Comparison of ENCODE assay signal across 11 cellular contexts in the genomic region with DNA sequence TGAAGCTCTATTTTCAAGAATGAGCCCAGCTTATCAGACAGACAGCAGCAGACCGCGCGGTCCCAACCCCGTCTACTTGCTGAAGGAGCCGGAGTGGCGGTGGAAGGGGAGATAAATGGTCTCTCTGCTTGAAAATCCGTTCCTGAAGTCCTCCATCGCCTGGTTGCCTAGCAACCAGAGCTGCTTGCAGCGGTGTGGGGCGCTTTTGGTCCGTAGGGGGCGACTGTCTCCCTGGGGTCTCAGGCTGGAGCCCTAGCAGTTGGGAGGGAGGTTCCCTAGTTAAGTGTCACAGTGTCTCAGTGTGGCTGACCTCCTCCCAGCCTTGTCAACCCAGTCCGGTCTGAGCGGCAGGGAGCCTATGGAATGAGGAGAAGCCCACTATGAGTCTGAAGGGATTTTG. TPM values are rescaled to one million over a fixed set of nuclear protein-coding genes. Genes with fewer than 3 reads are reported as not detected.
A peak's percentile ranks its signal among the peaks of the same experiment; 100 is the strongest.
DNase-seq lines count a peak whose midpoint lies in the region; ATAC-seq and TF ChIP-seq lines count a peak whose summit lies in the region.
"Had no signal": no experiment of that assay in that cellular context is flagged by ENCODE, and none has a peak within 500 bp of the region (broad histone marks: within the 10 kb centered on the region; RNA-seq: fewer than 3 reads in every experiment).

No MANE protein-coding gene starts in this region.

- no peak for ATAC-seq in GM19463 (IDR thresholded peaks at IDR 0.05; ENCODE audit: unreplicated experiment)
- ATAC-seq: effector memory CD8-positive, alpha-beta T cell had no signal

- peaks cover 18% of the 10 kb centered on the region for H3K27me3 Mint-ChIP-seq in activated CD4-positive, alpha-beta T cell treated with anti-CD3 and anti-CD28 coated beads, Interleukin-2, amount 10 ng/mL, durations not matched to agents 24 days and 14 days
- H3K27me3 Mint-ChIP-seq in activated CD4-positive, alpha-beta T cell treated with anti-CD3 and anti-CD28 coated beads, Interleukin-2, amount 10 ng/mL, durations not matched to agents 7 days and 5 days = peaks cover 31% of the 10 kb centered on the region
- H3K27me3 Mint-ChIP-seq in brain (peaks cover 11% of the 10 kb centered on the region), progenitor cell of endocrine pancreas (peaks cover 14% of the 10 kb centered on the region)
- H3K27me3 Mint-ChIP-seq: effector memory CD8-positive, alpha-beta T cell had no signal

- CTCF ChIA-PET in activated CD4-positive, alpha-beta T cell treated with anti-CD3 and anti-CD28 coated beads, Interleukin-2, amount 10 ng/mL, durations not matched to agents 7 days and 5 days (lab: Charles Lee) = interaction anchor here (1.5 to 5.4 kb wide), 3 partner anchors 12 to 35 kb away, joined by 3 to 28 read pairs (median 22); a partner anchor contains a TSS

- no peaks in the 10 kb centered on the region for H3K36me3 Mint-ChIP-seq in activated CD4-positive, alpha-beta T cell treated with anti-CD3 and anti-CD28 coated beads, Interleukin-2, amount 10 ng/mL, durations not matched to agents 24 days and 14 days (ENCODE audit: low read depth)
- no peaks in the 10 kb centered on the region for H3K36me3 Mint-ChIP-seq in activated CD4-positive, alpha-beta T cell treated with anti-CD3 and anti-CD28 coated beads, Interleukin-2, amount 10 ng/mL, durations not matched to agents 7 days and 5 days (ENCODE audit: low read depth)
- H3K36me3 Mint-ChIP-seq in brain (no peaks in the 10 kb centered on the region), progenitor cell of endocrine pancreas (ENCODE audit: insufficient read depth) (peaks cover 1% of the 10 kb centered on the region)

- no peaks in the 10 kb centered on the region for H3K9me3 Mint-ChIP-seq in activated CD4-positive, alpha-beta T cell treated with anti-CD3 and anti-CD28 coated beads, Interleukin-2, amount 10 ng/mL, durations not matched to agents 24 days and 14 days
- no peaks in the 10 kb centered on the region for H3K9me3 Mint-ChIP-seq in activated CD4-positive, alpha-beta T cell treated with anti-CD3 and anti-CD28 coated beads, Interleukin-2, amount 10 ng/mL, durations not matched to agents 7 days and 5 days
- peaks cover 0 to 4% (median 0%) of the 10 kb centered on the region in 5 experiments for H3K9me3 Mint-ChIP-seq in brain
- H3K9me3 Mint-ChIP-seq in progenitor cell of endocrine pancreas (ENCODE audit: low read depth) = peaks cover 19% of the 10 kb centered on the region
- H3K9me3 Mint-ChIP-seq: effector memory CD8-positive, alpha-beta T cell had no signal

- POLR2A ChIA-PET in activated CD4-positive, alpha-beta T cell treated with anti-CD3 and anti-CD28 coated beads, Interleukin-2, amount 10 ng/mL, durations not matched to agents 7 days and 5 days (lab: Charles Lee) = no interaction called here

- TF ChIP-seq CTCF in brain (conservative IDR thresholded peaks at IDR 0.05) = peak in 1 of 2 experiments; percentile 21
- peak; percentile 49 for TF ChIP-seq CTCF in progenitor cell of endocrine pancreas (IDR thresholded peaks at IDR 0.05; ENCODE audit: unreplicated experiment)

- no peak overlapping the region for H3K4me3 Mint-ChIP-seq in activated CD4-positive, alpha-beta T cell treated with anti-CD3 and anti-CD28 coated beads, Interleukin-2, amount 10 ng/mL, durations not matched to agents 24 days and 14 days
- no peak overlapping the region for H3K4me3 Mint-ChIP-seq in activated CD4-positive, alpha-beta T cell treated with anti-CD3 and anti-CD28 coated beads, Interleukin-2, amount 10 ng/mL, durations not matched to agents 7 days and 5 days
- peak overlapping the region; percentile 50 to 94 (median 77) for H3K4me3 Mint-ChIP-seq in brain
- peak overlapping the region; percentile 6 for H3K4me3 Mint-ChIP-seq in progenitor cell of endocrine pancreas (ENCODE audit: low read depth)
- H3K4me3 Mint-ChIP-seq: effector memory CD8-positive, alpha-beta T cell had no signal

- intact Hi-C loops in activated CD4-positive, alpha-beta T cell treated with anti-CD3 and anti-CD28 coated beads, Interleukin-2, amount 10 ng/mL, durations not matched to agents 24 days and 14 days (cut with micrococcal nuclease) = loop anchor here (10.0 kb wide), 1 partner anchor 538 kb away; no protein-coding TSS in a partner anchor

- H3K4me1 Mint-ChIP-seq in activated CD4-positive, alpha-beta T cell treated with anti-CD3 and anti-CD28 coated beads, Interleukin-2, amount 10 ng/mL, durations not matched to agents 24 days and 14 days = peaks cover 34% of the 10 kb centered on the region
- H3K4me1 Mint-ChIP-seq in activated CD4-positive, alpha-beta T cell treated with anti-CD3 and anti-CD28 coated beads, Interleukin-2, amount 10 ng/mL, durations not matched to agents 7 days and 5 days = peaks cover 39% of the 10 kb centered on the region
- H3K4me1 Mint-ChIP-seq in brain = peaks cover 29% of the 10 kb centered on the region
- H3K4me1 Mint-ChIP-seq in progenitor cell of endocrine pancreas (ENCODE audit: low read depth) = peaks cover 16% of the 10 kb centered on the region

- DNase-seq in activated CD4-positive, alpha-beta T cell treated with anti-CD3 and anti-CD28 coated beads, Interleukin-2, amount 10 ng/mL, durations not matched to agents 24 days and 14 days = peak; percentile 58
- no peak for DNase-seq in activated CD4-positive, alpha-beta T cell treated with anti-CD3 and anti-CD28 coated beads, Interleukin-2, amount 10 ng/mL, durations not matched to agents 7 days and 5 days
- DNase-seq in KBM-7 (peak; percentile 42), progenitor cell of endocrine pancreas (ENCODE audit: low spot score, unreplicated experiment) (no peak), DMS79 (lab: John Stamatoyannopoulos, UW) (no peak)
- DNase-seq in stimulated activated CD4-positive, alpha-beta T cell treated with anti-CD3 and anti-CD28 coated beads, Interleukin-12 subunit alpha, Interleukin-12 subunit beta, amount 100 ng/mL, for 4 hours = no peak
- DNase-seq: activated naive CD4-positive, alpha-beta T cell treated with Interleukin-2 at 50 U/mL for 16 hours; effector memory CD8-positive, alpha-beta T cell had no signal

- in situ Hi-C loops in KBM-7 (cut with MboI; ENCODE audit: low pct_unique_long_range_greater_than_20kb, low sequenced_read_pairs) = no loop called here

- H3K27ac Mint-ChIP-seq in activated CD4-positive, alpha-beta T cell treated with anti-CD3 and anti-CD28 coated beads, Interleukin-2, amount 10 ng/mL, durations not matched to agents 24 days and 14 days = peak overlapping the region; percentile 58
- no peak overlapping the region for H3K27ac Mint-ChIP-seq in activated CD4-positive, alpha-beta T cell treated with anti-CD3 and anti-CD28 coated beads, Interleukin-2, amount 10 ng/mL, durations not matched to agents 7 days and 5 days
- H3K27ac Mint-ChIP-seq in brain (peak overlapping the region in 4 of 5 experiments; percentile 15 to 79 (median 44)), progenitor cell of endocrine pancreas (peak overlapping the region; percentile 83)
- H3K27ac Mint-ChIP-seq: effector memory CD8-positive, alpha-beta T cell had no signal

RNA-seq across cellular contexts. Expression of a gene that starts 8.3 kb away (rescaled TPM):
- total RNA-seq in activated CD4-positive, alpha-beta T cell treated with anti-CD3 and anti-CD28 coated beads, Interleukin-2, amount 10 ng/mL, durations not matched to agents 24 days and 14 days = 31.9 and 41.1 TPM in 2 replicates
- 10 to 100 TPM; 19.9 to 20.1 TPM for total RNA-seq in activated CD4-positive, alpha-beta T cell treated with anti-CD3 and anti-CD28 coated beads, Interleukin-2, amount 10 ng/mL, durations not matched to agents 7 days and 5 days
- polyA plus RNA-seq in brain (ENCODE audit: insufficient read depth, low read depth, low replicate concordance) = 37.9 TPM
- 103 and 107 TPM in 2 replicates for total RNA-seq in progenitor cell of endocrine pancreas

RNA-seq across cellular contexts. Expression of a gene that starts 13.3 kb away (rescaled TPM):
- 0.12 and 0.19 TPM in 2 replicates for total RNA-seq in activated CD4-positive, alpha-beta T cell treated with anti-CD3 and anti-CD28 coated beads, Interleukin-2, amount 10 ng/mL, durations not matched to agents 24 days and 14 days
- under 1 TPM; 0.22 to 0.23 TPM for total RNA-seq in activated CD4-positive, alpha-beta T cell treated with anti-CD3 and anti-CD28 coated beads, Interleukin-2, amount 10 ng/mL, durations not matched to agents 7 days and 5 days
- polyA plus RNA-seq in brain (ENCODE audit: insufficient read depth, low read depth, low replicate concordance) = 2.1 TPM
- 2.3 and 2.8 TPM in 2 replicates for total RNA-seq in progenitor cell of endocrine pancreas
- total RNA-seq: myocyte had no signal

Comparison
In these comparisons a context has a peak if more than half of its experiments do, and no peak if none do; other contexts are left out.
1. DNase-seq: peak in activated CD4-positive, alpha-beta T cell treated with anti-CD3 and anti-CD28 coated beads, Interleukin-2, amount 10 ng/mL, durations not matched to agents 24 days and 14 days (single experiment) and KBM-7 (single experiment); none in activated CD4-positive, alpha-beta T cell treated with anti-CD3 and anti-CD28 coated beads, Interleukin-2, amount 10 ng/mL, durations not matched to agents 7 days and 5 days (single experiment), progenitor cell of endocrine pancreas (single experiment), stimulated activated CD4-positive, alpha-beta T cell treated with anti-CD3 and anti-CD28 coated beads, Interleukin-12 subunit alpha, Interleukin-12 subunit beta, amount 100 ng/mL, for 4 hours (single experiment) and DMS79 (single experiment).
2. H3K4me3 Mint-ChIP-seq: peak in brain (5 of 5) and progenitor cell of endocrine pancreas (single experiment); none in activated CD4-positive, alpha-beta T cell treated with anti-CD3 and anti-CD28 coated beads, Interleukin-2, amount 10 ng/mL, durations not matched to agents 24 days and 14 days (single experiment) and activated CD4-positive, alpha-beta T cell treated with anti-CD3 and anti-CD28 coated beads, Interleukin-2, amount 10 ng/mL, durations not matched to agents 7 days and 5 days (single experiment).